25 cellular contexts compared by ENCODE assay signal in genomic region chr13:46947425-46948191, GRCh38. TPM values are rescaled to one million over a fixed set of nuclear protein-coding genes. Genes with fewer than 3 reads are reported as not detected.
DNase-seq lines count a peak whose midpoint lies in the region; FAIRE-seq and TF ChIP-seq lines count a peak whose summit lies in the region.
"Had no signal": no experiment of that assay in that cellular context is flagged by ENCODE, and none has a peak within 500 bp of the region (broad histone marks: within the 10 kb centered on the region; RNA-seq: fewer than 3 reads in every experiment).

No MANE protein-coding gene starts in this region.

- POLR2A ChIA-PET in H1 (lab: Charles Lee; ENCODE audit: partially characterized antibody), result no interaction called here

- no peak overlapping the region; the same call in 1 of the 2 replicates for H2BK5ac ChIP-seq in H1 (ENCODE audit: low read depth, low read length)

- peak overlapping the region; percentile 53 for H3K4ac ChIP-seq in H1 (replicated peaks; ENCODE audit: insufficient read length, low read depth, low read length)

- no peaks in the 10 kb centered on the region for H3K23me2 ChIP-seq in H1 (ENCODE audit: low read depth, low read length)

- peak overlapping the region; percentile 91 for H4K91ac ChIP-seq in H1 (replicated peaks; ENCODE audit: insufficient read length, low read length)

- H3K36me3 ChIP-seq in HUES6 (ENCODE audit: control insufficient read depth, insufficient read depth, low read length) (no peaks in the 10 kb centered on the region), H1 (ENCODE audit: control insufficient read depth in 2 of 4, insufficient read depth in 4 of 4, low read length in 3 of 4) (peaks cover 0 to 7% (median 0%) of the 10 kb centered on the region in 4 experiments; a peak in 2 of 8 replicates), iPS-18a (ENCODE audit: control insufficient read depth, low read depth, low read length) (no peaks in the 10 kb centered on the region)
- H3K36me3 ChIP-seq: Peyer's patch, SJCRH30 had no signal

- H3K4me1 ChIP-seq in HUES6 (ENCODE audit: control insufficient read depth, insufficient read depth, low read length), result peaks cover 17% of the 10 kb centered on the region
- peaks cover 0 to 7% (median 4%) of the 10 kb centered on the region in 4 experiments; a peak in 2 of 7 replicates for H3K4me1 ChIP-seq in H1 (replicated peaks in 1 of 4; ENCODE audit: control insufficient read depth in 3 of 4, insufficient read depth in 4 of 4, low read length in 3 of 4)
- peaks cover 21% of the 10 kb centered on the region for H3K4me1 ChIP-seq in iPS-18a (ENCODE audit: control insufficient read depth, low read depth, low read length)
- H3K4me1 ChIP-seq: Peyer's patch, SJCRH30 had no signal

- H3K4me3 ChIP-seq in HUES6 (ENCODE audit: low read depth, low read length) (no peak overlapping the region), H1 (ENCODE audit: extremely low read depth in 1 of 4, insufficient read depth in 2 of 4, low read depth in 3 of 4, low read length in 4 of 4) (peak overlapping the region in 1 of 4 experiments; percentile 10; a peak in 1 of 8 replicates), iPS-18a (ENCODE audit: low read length) (peak overlapping the region; percentile 8)
- H3K4me3 ChIP-seq: GM23248, K562, Peyer's patch, SJCRH30 had no signal

- no peak overlapping the region for H3K9ac ChIP-seq in HUES6 (ENCODE audit: low read length)
- H3K9ac ChIP-seq in H1 (replicated peaks in 1 of 4; ENCODE audit: extremely low read depth in 1 of 4, low read depth in 3 of 4, low read length in 3 of 4), result no peak overlapping the region
- H3K9ac ChIP-seq in iPS-18a (ENCODE audit: low read length), result peak overlapping the region; percentile 20
- H3K9ac ChIP-seq: GM23248 had no signal

- no peak overlapping the region for H3K23ac ChIP-seq in H1 (ENCODE audit: insufficient read length)

- H2BK15ac ChIP-seq in H1 (ENCODE audit: low read length), result no peak overlapping the region

- H3K14ac ChIP-seq in H1 (ENCODE audit: insufficient read length), result no peak overlapping the region

- 0 out of 2 replicates have a peak overlapping the region, but pooled peaks have one; percentile 23 for H2BK20ac ChIP-seq in H1 (ENCODE audit: low read length)

- peak overlapping the region; percentile 94 for H4K5ac ChIP-seq in H1 (ENCODE audit: insufficient read length, low read depth, low read length)

- H3K27me3 ChIP-seq in HUES6 (ENCODE audit: control insufficient read depth, insufficient read depth, low read length), result no peaks in the 10 kb centered on the region
- no peaks in the 10 kb centered on the region for H3K27me3 ChIP-seq in H1 (replicated peaks in 1 of 4; ENCODE audit: control insufficient read depth in 3 of 4, extremely low read depth in 1 of 4, insufficient read depth in 3 of 4, low read length in 3 of 4)
- H3K27me3 ChIP-seq in iPS-18a (ENCODE audit: control insufficient read depth, insufficient read depth, low read length), result no peaks in the 10 kb centered on the region
- H3K27me3 ChIP-seq: Peyer's patch, SJCRH30 had no signal

- H3K56ac ChIP-seq in H1 (replicated peaks; ENCODE audit: insufficient read length, low read depth, low read length), result no peak overlapping the region

- no peak overlapping the region for H4K8ac ChIP-seq in H1 (ENCODE audit: extremely low read depth, insufficient read depth, low read length)

- no peak for TF ChIP-seq RAD21 in H1 (IDR thresholded peaks at IDR 0.05 in 1 of 2, conservative IDR thresholded peaks at IDR 0.05 in 1 of 2; ENCODE audit: low read depth in 2 of 2, low read length in 2 of 2)

- peak; percentile 85 for FAIRE-seq in H1 (lab: Jason Lieb, UNC)
- FAIRE-seq: HepG2, K562 had no signal

- TF ChIP-seq CTCF in H1 (IDR thresholded peaks at IDR 0.05; ENCODE audit: control extremely low read depth in 1 of 3, insufficient read depth in 1 of 3, low read depth in 1 of 3, low read length in 3 of 3), result no peak

- WGBS in H1 (ENCODE audit: extremely low coverage in 1 of 2, insufficient coverage in 1 of 2, insufficient read length in 1 of 2, insufficient replicate concordance in 2 of 2, low coverage in 1 of 2, low lambda C conversion rate in 2 of 2, missing lambda C conversion rate in 1 of 2), 2 experiments, result 54% methylated on average over 4 of the region's 4 CpGs; no CpG with 5 or more reads in 1 of the 2 experiments

- no peak overlapping the region for H2AK5ac ChIP-seq in H1 (ENCODE audit: low read depth, low read length)

- H3K79me2 ChIP-seq in H1 (ENCODE audit: control insufficient read depth in 1 of 2, insufficient read depth in 2 of 2, low read length in 2 of 2), result no peaks in the 10 kb centered on the region

- peak overlapping the region; percentile 98 for H2BK120ac ChIP-seq in H1 (replicated peaks; ENCODE audit: low read depth, low read length)

- H3K27ac ChIP-seq in HUES6 (ENCODE audit: low read depth, low read length) (peak overlapping the region; percentile 86), H1 (ENCODE audit: low read depth, low read length) (no peak overlapping the region; the same call in 1 of the 2 replicates), iPS-18a (ENCODE audit: low read length) (peak overlapping the region; percentile 72)
- H3K27ac ChIP-seq: GM23248, Peyer's patch, SJCRH30 had no signal

- TF ChIP-seq POLR2A in H1 (IDR thresholded peaks at IDR 0.05; ENCODE audit: control extremely low read depth in 1 of 2, low read depth in 2 of 2, low read length in 2 of 2), result no peak

- H2AFZ ChIP-seq in H1 (ENCODE audit: low read length), result no peak overlapping the region
- H2AFZ ChIP-seq: GM23248 had no signal

- no peaks in the 10 kb centered on the region for H3K79me1 ChIP-seq in H1 (ENCODE audit: low read depth, low read length)

- H3K9me3 ChIP-seq in HUES6 (ENCODE audit: control insufficient read depth, insufficient read depth, low read depth, low read length), result peaks cover 26% of the 10 kb centered on the region
- H3K9me3 ChIP-seq in H1 (ENCODE audit: insufficient read depth in 2 of 2, low read depth in 1 of 2, low read length in 1 of 2), result peaks cover 17 to 21% of the 10 kb centered on the region in 2 experiments
- peaks cover 20% of the 10 kb centered on the region for H3K9me3 ChIP-seq in iPS-18a (ENCODE audit: control insufficient read depth, low read depth, low read length)
- H3K9me3 ChIP-seq: SJCRH30 had no signal

- no peak for TF ChIP-seq EP300 in H1 (IDR thresholded peaks at IDR 0.05; ENCODE audit: borderline replicate concordance in 1 of 2, low read depth in 2 of 2, low read length in 2 of 2)

- H2BK12ac ChIP-seq in H1 (ENCODE audit: low read depth, low read length), result no peak overlapping the region

- CTCF ChIA-PET in H1 (lab: Charles Lee; ENCODE audit: partially characterized antibody), result interaction anchor here (0.7 to 2.4 kb wide), 3 partner anchors 15 to 54 kb away, joined by 3 to 16 read pairs (median 5); no protein-coding TSS in a partner anchor

- H4K20me1 ChIP-seq in H1 (replicated peaks in 1 of 2; ENCODE audit: control insufficient read depth in 1 of 2, insufficient read depth in 2 of 2, low read length in 2 of 2), result no peaks in the 10 kb centered on the region

- DNase-seq in ELF-1 (ENCODE audit: low read depth, low spot score) (peak; percentile 45), H1 (ENCODE audit: low read depth in 1 of 2, low spot score in 2 of 2) (peak in 1 of 2 experiments; percentile 17), DMS 273 (lab: John Stamatoyannopoulos, UW; ENCODE audit: unreplicated experiment) (no peak), activated gamma-delta T cell treated with Interleukin-2 at 50 U/mL for 16 hours (no peak), NCI-H748 (lab: John Stamatoyannopoulos, UW; ENCODE audit: unreplicated experiment) (no peak), DMS53 (lab: John Stamatoyannopoulos, UW) (no peak)
- DNase-seq: 8988T; AML-193; C1 segment of cervical spinal cord; Calu3; CD8-positive, alpha-beta T cell; GM23248; NCI-H1092; NCI-H1436 treated with DMSO at 0.1 percent for 48 hours; NCI-H2029; NCI-H2227 treated with DMSO at 0.1 percent for 48 hours; NCI-H510A; NCI-H748 treated with DMSO at 0.1 percent for 48 hours; Peyer's patch; SJCRH30; T-cell had no signal

- peak overlapping the region; percentile 34 to 44; a peak in 2 of 4 replicates for H3K4me2 ChIP-seq in H1 (ENCODE audit: insufficient read depth in 1 of 2, low read depth in 2 of 2, low read length in 2 of 2)

- peak overlapping the region; percentile 52; the same call in 1 of the 2 replicates for H3K18ac ChIP-seq in H1 (ENCODE audit: extremely low read depth, low read length)

TF ChIP-seq in H1, 55 proteins besides CTCF, POLR2A, EP300 and RAD21:
- TF ChIP-seq SIN3A (conservative IDR thresholded peaks at IDR 0.05 in 1 of 2, IDR thresholded peaks at IDR 0.05 in 1 of 2; ENCODE audit: low read depth in 1 of 2, low read length in 2 of 2) (no peak), POLR2AphosphoS5 (IDR thresholded peaks at IDR 0.05; ENCODE audit: low read depth, low read length) (no peak), CHD2 (IDR thresholded peaks at IDR 0.05; ENCODE audit: low read length) (no peak), TCF12 (IDR thresholded peaks at IDR 0.05; ENCODE audit: low read depth, low read length) (0 out of 2 replicates have a peak, but pooled peaks have one; percentile 37)

RNA-seq across cellular contexts. Expression of gene HTR2A, which starts 50.8 kb away (rescaled TPM):
- not detected in 2 replicates for total RNA-seq in H1 (2021; fragmentation: NEBNext Ultra II Directional; extraction: Animal tissue kit (Norgen Biotek cat#: 25700))
- polyA plus RNA-seq in H1 (2011; rRNA removed), result not detected in 2 replicates
- not detected for polyA plus RNA-seq in H1 (2011; cell fraction: cytosol; rRNA removed)
- not detected for polyA plus RNA-seq in H1 (2011; cell fraction: nucleus; rRNA removed)
- not detected in 4 replicates for polyA plus RNA-seq in H1 (2012, experiment 1 of 2)
- not detected for polyA plus RNA-seq in H1 (2012, experiment 2 of 2)
- polyA plus RNA-seq in H1 (2013, experiment 1 of 2), result not detected
- polyA plus RNA-seq in H1 (2013, experiment 2 of 2), result not detected
- not detected in 2 replicates for polyA minus RNA-seq in H1 (2011; rRNA and poly(A)+ RNA removed)
- polyA minus RNA-seq in H1 (2011; cell fraction: cytosol; rRNA and poly(A)+ RNA removed), result not detected
- polyA minus RNA-seq in H1 (2011; cell fraction: nucleus; rRNA and poly(A)+ RNA removed), result not detected
- total RNA-seq: Calu3; CD8-positive, alpha-beta T cell; HepG2; K562; T-cell had no signal
- polyA plus RNA-seq: HepG2, K562 had no signal
